Comparison of ENCODE assay signal across 1 cellular context in genomic region chr3:15205934-15206661, GRCh38.
TF ChIP-seq lines count a peak whose summit lies in the region.

CAPN7 (plus strand) TSS chr3:15206246; CDS start chr3:15206496, 250 bp downstream.

TF ChIP-seq in HEK293, 187 proteins besides CTCF, POLR2A, EP300 and RAD21 (continued from another document):
- TF ChIP-seq REST (tag by site-specific recombination; IDR thresholded peaks at IDR 0.05) (peak; percentile 53; the same call in 1 of the 2 replicates), GLI4 (tag by site-specific recombination; IDR thresholded peaks at IDR 0.05) (no peak), SP3 (tag by site-specific recombination; IDR thresholded peaks at IDR 0.05) (peak; percentile 54; the same call in 1 of the 2 replicates), ZBTB11 (tag by site-specific recombination; conservative IDR thresholded peaks at IDR 0.05; ENCODE audit: low read depth) (no peak; the same call in 1 of the 2 replicates), ZNF658 (tag by site-specific recombination; IDR thresholded peaks at IDR 0.05) (no peak), ZXDB (tag by site-specific recombination; IDR thresholded peaks at IDR 0.05) (peak; percentile 72), ZNF701 (tag by site-specific recombination; IDR thresholded peaks at IDR 0.05) (no peak), ZNF211 (tag by site-specific recombination; IDR thresholded peaks at IDR 0.05; ENCODE audit: low read depth) (no peak), ZNF416 (tag by site-specific recombination; IDR thresholded peaks at IDR 0.05) (no peak), ZNF830 (tag by site-specific recombination; IDR thresholded peaks at IDR 0.05; ENCODE audit: low read depth) (no peak), KLF16 (tag by site-specific recombination; IDR thresholded peaks at IDR 0.05) (peak; percentile 90), YY1 (tag by site-specific recombination; IDR thresholded peaks at IDR 0.05) (peak; percentile 84; the same call in 1 of the 2 replicates), ZNF791 (tag by site-specific recombination; IDR thresholded peaks at IDR 0.05) (no peak), GLIS1 (tag by site-specific recombination; IDR thresholded peaks at IDR 0.05) (peak; percentile 35), ATF2 (tag by site-specific recombination; IDR thresholded peaks at IDR 0.05; ENCODE audit: low read depth) (no peak), ZNF335 (tag by site-specific recombination; conservative IDR thresholded peaks at IDR 0.05) (peak; percentile 82; the same call in 1 of the 2 replicates), ZNF670 (tag by site-specific recombination; IDR thresholded peaks at IDR 0.05; ENCODE audit: low read depth) (no peak), ZNF248 (tag by site-specific recombination; IDR thresholded peaks at IDR 0.05) (no peak), ZIC2 (tag by site-specific recombination; IDR thresholded peaks at IDR 0.05) (no peak), ZBTB7A (tag by site-specific recombination; IDR thresholded peaks at IDR 0.05; ENCODE audit: low read depth) (peak; percentile 94), ZBTB17 (tag by site-specific recombination; IDR thresholded peaks at IDR 0.05) (no peak), ZNF202 (tag by site-specific recombination; IDR thresholded peaks at IDR 0.05; ENCODE audit: borderline replicate concordance) (no peak), EGR2 (tag by site-specific recombination; IDR thresholded peaks at IDR 0.05; ENCODE audit: low read depth) (peak; percentile 94), HIC1 (tag by site-specific recombination; IDR thresholded peaks at IDR 0.05) (peak; percentile 97), ZNF354C (tag by site-specific recombination; IDR thresholded peaks at IDR 0.05; ENCODE audit: borderline replicate concordance, low read depth) (no peak), ZNF146 (tag by site-specific recombination; IDR thresholded peaks at IDR 0.05) (0 out of 2 replicates have a peak, but pooled peaks have one; percentile 14), ZNF580 (tag by site-specific recombination; IDR thresholded peaks at IDR 0.05) (no peak), ZNF324 (tag by site-specific recombination; IDR thresholded peaks at IDR 0.05) (peak; percentile 37; the same call in 1 of the 2 replicates), ZNF571 (tag by site-specific recombination; IDR thresholded peaks at IDR 0.05) (no peak), ZNF362 (tag by site-specific recombination; IDR thresholded peaks at IDR 0.05) (no peak), ZNF394 (tag by site-specific recombination; IDR thresholded peaks at IDR 0.05; ENCODE audit: borderline replicate concordance) (no peak; the same call in 1 of the 2 replicates), ZNF777 (tag by site-specific recombination; IDR thresholded peaks at IDR 0.05; ENCODE audit: borderline replicate concordance) (peak; percentile 80), RBAK (tag by site-specific recombination; IDR thresholded peaks at IDR 0.05) (no peak), ZFP37 (tag by site-specific recombination; IDR thresholded peaks at IDR 0.05) (peak; percentile 94), ZNF37A (tag by site-specific recombination; IDR thresholded peaks at IDR 0.05) (no peak), ZNF626 (tag by site-specific recombination; IDR thresholded peaks at IDR 0.05) (no peak), ZNF624 (tag by site-specific recombination; IDR thresholded peaks at IDR 0.05) (no peak), OSR2 (tag by site-specific recombination; IDR thresholded peaks at IDR 0.05) (no peak), ZNF792 (tag by site-specific recombination; IDR thresholded peaks at IDR 0.05) (0 out of 2 replicates have a peak, but pooled peaks have one; percentile 54), REPIN1 (tag by site-specific recombination; IDR thresholded peaks at IDR 0.05; ENCODE audit: low read depth) (peak; percentile 49; the same call in 1 of the 2 replicates), ZNF510 (tag by site-specific recombination; IDR thresholded peaks at IDR 0.05; ENCODE audit: insufficient replicate concordance) (no peak), INSM2 (tag by site-specific recombination; IDR thresholded peaks at IDR 0.05) (no peak; the same call in 1 of the 2 replicates), ZNF548 (tag by site-specific recombination; IDR thresholded peaks at IDR 0.05) (no peak), ZBTB20 (tag by site-specific recombination; IDR thresholded peaks at IDR 0.05) (peak; percentile 100), ZBTB48 (tag by site-specific recombination; IDR thresholded peaks at IDR 0.05) (0 out of 2 replicates have a peak, but pooled peaks have one; percentile 23), FEZF1 (tag by site-specific recombination; IDR thresholded peaks at IDR 0.05) (peak; percentile 60; the same call in 1 of the 2 replicates), ZNF311 (tag by site-specific recombination; IDR thresholded peaks at IDR 0.05; ENCODE audit: borderline replicate concordance) (no peak), ZNF600 (tag by site-specific recombination; IDR thresholded peaks at IDR 0.05) (peak; percentile 84), ZNF2 (tag by site-specific recombination; IDR thresholded peaks at IDR 0.05) (peak; percentile 58), ZBTB26 (tag by site-specific recombination; optimal IDR thresholded peaks at IDR 0.05) (peak; percentile 93), HOXC10 (CRISPR knock-in tag; IDR thresholded peaks at IDR 0.05) (no peak), ZNF133 (tag by site-specific recombination; IDR thresholded peaks at IDR 0.05) (peak; percentile 48; the same call in 1 of the 2 replicates), ZNF16 (tag by site-specific recombination; IDR thresholded peaks at IDR 0.05; ENCODE audit: low read depth) (no peak), SCRT1 (tag by site-specific recombination; IDR thresholded peaks at IDR 0.05; ENCODE audit: borderline replicate concordance) (no peak)
